ENCODE assay signal across 8 cellular contexts in the genomic region with DNA sequence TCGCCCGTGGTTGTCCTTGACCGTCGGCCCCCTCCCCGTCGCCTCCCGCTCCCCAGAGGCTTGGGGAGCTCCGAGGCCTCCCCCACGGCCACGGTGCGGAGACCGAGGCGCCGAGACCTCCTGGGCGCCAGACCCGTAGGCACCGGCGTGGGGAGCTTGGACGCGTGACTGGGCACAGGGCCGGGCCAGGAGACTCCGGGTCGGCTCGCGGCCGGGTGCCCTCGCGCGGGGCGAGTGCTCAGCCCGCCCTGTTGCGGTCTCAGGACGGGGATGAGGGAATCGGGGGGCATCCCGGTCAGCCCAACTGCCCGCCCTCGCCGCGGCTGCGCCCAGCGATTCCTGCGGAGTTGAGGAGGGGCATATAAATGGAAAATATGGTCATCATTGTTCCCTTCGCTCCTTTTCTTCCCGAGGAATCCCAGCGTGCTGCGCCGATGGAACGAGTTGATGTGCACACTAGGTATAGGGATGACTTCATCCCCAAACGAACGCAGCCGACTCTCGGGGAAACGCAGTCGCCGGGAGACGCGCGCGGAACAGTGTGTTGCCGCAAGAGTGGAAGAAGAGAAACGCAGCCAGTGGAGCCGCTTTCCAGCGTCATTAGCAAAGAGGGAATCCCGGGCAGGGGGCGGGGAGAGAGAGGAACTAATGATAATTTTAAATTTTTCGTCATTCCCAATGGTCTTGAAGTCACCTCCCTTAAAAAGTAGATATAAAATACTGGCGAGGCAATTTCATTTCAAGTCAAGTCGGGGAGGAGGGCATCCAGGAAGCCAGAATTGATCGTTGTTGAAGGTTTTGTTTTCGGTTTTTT. TPM values are rescaled to one million over a fixed set of nuclear protein-coding genes. Genes with fewer than 3 reads are reported as not detected.
DNase-seq lines count a peak whose midpoint lies in the region; ATAC-seq and TF ChIP-seq lines count a peak whose summit lies in the region.

No MANE protein-coding gene starts in this region.

- H3K36me3 ChIP-seq in esophagus (ENCODE audit: control insufficient read depth in 2 of 2, insufficient read depth in 2 of 2, low read length in 1 of 2): no peaks in the 10 kb centered on the region

- H3K27me3 Mint-ChIP-seq in activated CD8-positive, alpha-beta T cell treated with anti-CD3 and anti-CD28 coated beads for 36 hours: peaks cover 29% of the 10 kb centered on the region

- no peaks in the 10 kb centered on the region for H3K36me3 Mint-ChIP-seq in activated CD8-positive, alpha-beta T cell treated with anti-CD3 and anti-CD28 coated beads for 36 hours (ENCODE audit: low read depth)

- CTCF ChIA-PET in activated CD8-positive, alpha-beta T cell treated with anti-CD3 and anti-CD28 coated beads for 36 hours (lab: Charles Lee): interaction anchor here (1.5 to 1.6 kb wide), 2 partner anchors 30 to 179 kb away, joined by 3 to 6 read pairs; no protein-coding TSS in a partner anchor

- no peaks in the 10 kb centered on the region for H3K9me3 ChIP-seq in esophagus (ENCODE audit: control insufficient read depth in 2 of 2, insufficient read depth in 1 of 2, low read depth in 1 of 2, low read length in 1 of 2)

- WGBS in esophagus, 2 donors: 1 to 2% methylated on average over 64 to 70 of the region's 70 CpGs

- no peaks in the 10 kb centered on the region for H3K9me3 Mint-ChIP-seq in activated CD8-positive, alpha-beta T cell treated with anti-CD3 and anti-CD28 coated beads for 36 hours

- H3K27me3 ChIP-seq in esophagus (ENCODE audit: control insufficient read depth in 1 of 2, insufficient read depth in 2 of 2, low read length in 2 of 2): no peaks in the 10 kb centered on the region

- H3K27ac ChIP-seq in esophagus (ENCODE audit: low read depth in 2 of 2, low read length in 1 of 2) (peak overlapping the region; percentile 94 to 95), temporal lobe (ENCODE audit: low read depth, low read length) (peak overlapping the region; percentile 92)

- H3K4me3 ChIP-seq in esophagus (ENCODE audit: low read depth in 1 of 2, low read length in 2 of 2): peak overlapping the region; percentile 83 to 87

- peak; percentile 22 for ATAC-seq in GM21367 (IDR thresholded peaks at IDR 0.05; ENCODE audit: unreplicated experiment)
- peak; percentile 43 for ATAC-seq in activated CD8-positive, alpha-beta T cell treated with anti-CD3 and anti-CD28 coated beads for 36 hours

- H3K4me1 ChIP-seq in esophagus (ENCODE audit: control insufficient read depth in 2 of 2, insufficient read depth in 2 of 2, low read length in 1 of 2): peaks cover 0 to 3% of the 10 kb centered on the region in 2 donors

- peaks cover 8% of the 10 kb centered on the region for H3K4me1 Mint-ChIP-seq in activated CD8-positive, alpha-beta T cell treated with anti-CD3 and anti-CD28 coated beads for 36 hours (ENCODE audit: low read depth)

- peak overlapping the region; percentile 66 for H3K4me3 Mint-ChIP-seq in activated CD8-positive, alpha-beta T cell treated with anti-CD3 and anti-CD28 coated beads for 36 hours

- POLR2A ChIA-PET in activated CD8-positive, alpha-beta T cell treated with anti-CD3 and anti-CD28 coated beads for 36 hours (lab: Charles Lee): no interaction called here

- H3K27ac Mint-ChIP-seq in activated CD8-positive, alpha-beta T cell treated with anti-CD3 and anti-CD28 coated beads for 36 hours: no peak overlapping the region

- DNase-seq in CD1c-positive myeloid dendritic cell (ENCODE audit: extremely low spot score): peak; percentile 60
- DNase-seq in NCI-H146 (lab: John Stamatoyannopoulos, UW): peak; percentile 84
- DNase-seq in activated CD8-positive, alpha-beta T cell treated with anti-CD3 and anti-CD28 coated beads for 36 hours: peak; percentile 24
- peak; percentile 81 for DNase-seq in midbrain (lab: John Stamatoyannopoulos, UW)
- DNase-seq in GM19240 (ENCODE audit: insufficient read length, low spot score): no peak

- intact Hi-C loops in activated CD8-positive, alpha-beta T cell treated with anti-CD3 and anti-CD28 coated beads for 36 hours (cut with micrococcal nuclease): no loop called here

- no peak for TF ChIP-seq CTCF in activated CD8-positive, alpha-beta T cell treated with anti-CD3 and anti-CD28 coated beads for 36 hours (IDR thresholded peaks at IDR 0.05)

RNA-seq across cellular contexts. Expression of a gene that starts 0.7 kb away (rescaled TPM):
- total RNA-seq in activated CD8-positive, alpha-beta T cell treated with anti-CD3 and anti-CD28 coated beads for 36 hours: under 1 TPM; 0.51 to 0.65 TPM
- 1 to 10 TPM; 6.7 to 6.9 TPM for polyA plus RNA-seq in esophagus
- 64.4 TPM for total RNA-seq in temporal lobe

Comparison
In these comparisons a context has a peak if more than half of its experiments do, and no peak if none do; other contexts are left out.
1. RNA of a gene that starts 0.7 kb away (total RNA-seq): 64.4 TPM in temporal lobe (single experiment); 0.51 to 0.65 TPM in activated CD8-positive, alpha-beta T cell treated with anti-CD3 and anti-CD28 coated beads for 36 hours; every median in the first group is over 10 times any median in the second.